ENCODE assay signal across 13 cellular contexts in the genomic region with DNA sequence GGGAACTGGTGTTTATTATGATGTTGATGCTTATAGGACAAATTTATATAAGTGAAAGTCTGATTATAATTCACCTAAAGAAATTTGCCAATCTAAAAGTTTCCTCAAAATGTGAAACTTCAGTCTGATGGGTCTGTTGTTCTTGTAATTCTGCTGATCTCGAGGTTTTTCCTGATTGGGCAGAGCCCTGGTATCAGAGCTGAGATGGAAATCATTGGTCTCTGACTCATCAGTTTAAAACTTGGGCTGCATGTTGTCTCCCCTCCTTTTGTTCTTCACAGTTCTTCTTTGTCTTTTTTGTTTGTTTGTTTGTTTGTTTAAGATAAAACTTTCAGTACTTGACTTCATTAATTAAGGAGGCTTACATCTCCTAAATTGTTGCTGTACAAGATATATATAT. TPM values are rescaled to one million over a fixed set of nuclear protein-coding genes. Genes with fewer than 3 reads are reported as not detected.
DNase-seq lines count a peak whose midpoint lies in the region; ATAC-seq and TF ChIP-seq lines count a peak whose summit lies in the region.
"Had no signal": no experiment of that assay in that cellular context is flagged by ENCODE, and none has a peak within 500 bp of the region (broad histone marks: within the 10 kb centered on the region; RNA-seq: fewer than 3 reads in every experiment).

No MANE protein-coding gene starts in this region.

- no peak overlapping the region for H3K23ac ChIP-seq in H9 (ENCODE audit: insufficient read length, low read depth, low read length)

- H3K4me1 Mint-ChIP-seq in H9, result peaks cover 36 to 37% of the 10 kb centered on the region in 2 experiments
- H3K4me1 Mint-ChIP-seq in WTC11, result peaks cover 37% of the 10 kb centered on the region

- DNase-seq in AG08395 (ENCODE audit: low spot score) (peak; percentile 71), H9 (no peak), WTC11 (ENCODE audit: low spot score) (no peak), fibroblast of villous mesenchyme (ENCODE audit: low read depth) (peak; percentile 38), WERI-Rb-1 (no peak), hepatocyte (ENCODE audit: low spot score) (no peak), SKM-1 (lab: John Stamatoyannopoulos, UW; ENCODE audit: unreplicated experiment) (no peak)
- DNase-seq in activated CD4-positive, CD25-positive, alpha-beta regulatory T cell (lab: John Stamatoyannopoulos, UW), result no peak
- DNase-seq: heart right ventricle had no signal

- H3K79me2 ChIP-seq in H9 (ENCODE audit: insufficient read depth, low read length) (peaks cover 9% of the 10 kb centered on the region; the same call in 1 of the 2 replicates), hepatocyte (peaks cover 96% of the 10 kb centered on the region)

- H3K14ac ChIP-seq in H9 (ENCODE audit: insufficient read depth, low read length), result no peak overlapping the region

- peaks cover 0 to 4% (median 0%) of the 10 kb centered on the region in 3 experiments; a peak in 1 of 7 replicates for H3K36me3 Mint-ChIP-seq in H9 (ENCODE audit: insufficient read depth in 1 of 3, low read depth in 3 of 3)
- no peaks in the 10 kb centered on the region for H3K36me3 Mint-ChIP-seq in WTC11
- H3K36me3 Mint-ChIP-seq: CD4-positive, CD25-positive, alpha-beta regulatory T cell had no signal

- no peak overlapping the region for H3K18ac ChIP-seq in H9 (ENCODE audit: insufficient read length, low read depth, low read length)

- H4K91ac ChIP-seq in H9 (ENCODE audit: insufficient read length, low read depth, low read length), result no peak overlapping the region

- H3K27me3 Mint-ChIP-seq in H9 (ENCODE audit: low read depth) (no peaks in the 10 kb centered on the region), WTC11 (ENCODE audit: low read depth) (no peaks in the 10 kb centered on the region)

- no peak overlapping the region for H3T11ph ChIP-seq in H9 (ENCODE audit: low read length)

- no peaks in the 10 kb centered on the region for H3K23me2 ChIP-seq in H9 (ENCODE audit: insufficient read length, low read depth, low read length, poor library complexity, severe bottlenecking)

- H3K9me3 ChIP-seq in H9 (ENCODE audit: control insufficient read depth, low read depth, low read length), result no peaks in the 10 kb centered on the region
- no peaks in the 10 kb centered on the region for H3K9me3 ChIP-seq in WERI-Rb-1 (ENCODE audit: severe bottlenecking)
- H3K9me3 ChIP-seq in hepatocyte (ENCODE audit: low read depth), result no peaks in the 10 kb centered on the region
- H3K9me3 ChIP-seq: right atrium auricular region had no signal

- H2BK120ac ChIP-seq in H9 (ENCODE audit: low read depth, low read length, poor library complexity, severe bottlenecking), result no peak overlapping the region

- H2BK15ac ChIP-seq in H9 (ENCODE audit: low read depth, low read length), result no peak overlapping the region

- H4K20me1 ChIP-seq in H9 (ENCODE audit: control insufficient read depth, insufficient read depth, insufficient read length), result no peaks in the 10 kb centered on the region
- peaks cover 61% of the 10 kb centered on the region for H4K20me1 ChIP-seq in hepatocyte (ENCODE audit: insufficient read depth, poor library complexity, severe bottlenecking)

- H3K4me3 ChIP-seq in fibroblast of villous mesenchyme (ENCODE audit: low read depth, low read length), result no peak overlapping the region
- H3K4me3 ChIP-seq in WERI-Rb-1 (ENCODE audit: low read depth, low read length), result no peak overlapping the region
- no peak overlapping the region for H3K4me3 ChIP-seq in hepatocyte
- H3K4me3 ChIP-seq: heart right ventricle, right atrium auricular region, tibial nerve had no signal

- no peak overlapping the region for H3K9ac ChIP-seq in H9 (ENCODE audit: extremely low read depth, insufficient read length, low read length)

- H3K4me2 ChIP-seq in H9 (ENCODE audit: insufficient read depth, insufficient read length, low read length) (no peak overlapping the region), hepatocyte (no peak overlapping the region)

- peak; percentile 62 for ATAC-seq in WTC11

- POLR2A ChIA-PET in WTC11 (lab: Charles Lee), result no interaction called here

- no peak for TF ChIP-seq CTCF in H9 (conservative IDR thresholded peaks at IDR 0.05)
- TF ChIP-seq CTCF in WTC11 (IDR thresholded peaks at IDR 0.05), result no peak
- TF ChIP-seq CTCF in fibroblast of villous mesenchyme (IDR thresholded peaks at IDR 0.05; ENCODE audit: insufficient read depth, low read depth, low read length), result no peak
- no peak for TF ChIP-seq CTCF in WERI-Rb-1 (IDR thresholded peaks at IDR 0.05; ENCODE audit: low read depth, low read length)
- TF ChIP-seq CTCF in hepatocyte (IDR thresholded peaks at IDR 0.05; ENCODE audit: poor library complexity), result no peak

- WGBS in H9 (ENCODE audit: extremely low coverage, insufficient read length, low lambda C conversion rate), result no CpG with 5 or more reads among the region's 1 CpG
- WGBS in hepatocyte (ENCODE audit: low lambda C conversion rate, missing lambda C conversion rate), result 52% methylated on average over 1 of the region's 1 CpG

- H2AFZ ChIP-seq in H9 (ENCODE audit: low read length) (no peak overlapping the region), hepatocyte (no peak overlapping the region)

- H3K9me3 Mint-ChIP-seq in H9 (no peaks in the 10 kb centered on the region), WTC11 (peaks cover 6% of the 10 kb centered on the region)
- H3K9me3 Mint-ChIP-seq: activated T-helper 1 cell treated with anti-CD3 and anti-CD28 coated beads, Interleukin-12 subunit alpha, Interleukin-12 subunit beta, Interleukin-2, Interleukin-4 antibody, amounts not matched to agents 30 ng/mL and 10 ng/mL and 1 ng/mL, durations not matched to agents 14 hours and 24 hours and 36 hours; CD4-positive, CD25-positive, alpha-beta regulatory T cell had no signal

- H3K56ac ChIP-seq in H9 (ENCODE audit: insufficient read length, low read depth, low read length), result no peak overlapping the region

- no peaks in the 10 kb centered on the region; the same call in 1 of the 2 replicates for H3K4me1 ChIP-seq in H9 (ENCODE audit: insufficient read depth, low read length)
- H3K4me1 ChIP-seq in hepatocyte (ENCODE audit: insufficient read depth), result peaks cover 17% of the 10 kb centered on the region

- H3K4me3 Mint-ChIP-seq in H9 (no peak overlapping the region), WTC11 (no peak overlapping the region)
- H3K4me3 Mint-ChIP-seq: activated T-helper 1 cell treated with anti-CD3 and anti-CD28 coated beads, Interleukin-12 subunit alpha, Interleukin-12 subunit beta, Interleukin-2, Interleukin-4 antibody, amounts not matched to agents 30 ng/mL and 10 ng/mL and 1 ng/mL, durations not matched to agents 14 hours and 24 hours and 36 hours had no signal

- no peak overlapping the region for H4K5ac ChIP-seq in H9 (ENCODE audit: insufficient read length, low read depth, low read length)

- H3K27ac Mint-ChIP-seq in H9 (peak overlapping the region in 2 of 3 experiments; percentile 12 to 79; a peak in 2 of 7 replicates), WTC11 (no peak overlapping the region)

- no peaks in the 10 kb centered on the region for H3K27me3 ChIP-seq in H9 (ENCODE audit: insufficient read depth, low read length)
- H3K27me3 ChIP-seq in WERI-Rb-1 (ENCODE audit: insufficient read depth, low read depth, severe bottlenecking), result no peaks in the 10 kb centered on the region
- no peaks in the 10 kb centered on the region for H3K27me3 ChIP-seq in hepatocyte
- H3K27me3 ChIP-seq: heart right ventricle, right atrium auricular region, tibial nerve had no signal

- H3K4ac ChIP-seq in H9 (ENCODE audit: low read depth, low read length), result no peak overlapping the region

- H4K8ac ChIP-seq in H9 (replicated peaks; ENCODE audit: insufficient read length, low read depth, low read length), result no peak overlapping the region

- H2AK5ac ChIP-seq in H9 (ENCODE audit: insufficient read length, low read length), result no peak overlapping the region

- peaks cover 8% of the 10 kb centered on the region for H3K79me1 ChIP-seq in H9 (ENCODE audit: insufficient read depth, low read depth, low read length, poor library complexity, severe bottlenecking)

- H2BK5ac ChIP-seq in H9 (ENCODE audit: insufficient read length, low read length), result no peak overlapping the region

- H2BK12ac ChIP-seq in H9 (ENCODE audit: insufficient read length, low read depth, low read length), result no peak overlapping the region

- no peaks in the 10 kb centered on the region for H3K9me2 ChIP-seq in hepatocyte (replicated peaks; ENCODE audit: insufficient read depth)

- H3K36me3 ChIP-seq in WERI-Rb-1 (no peaks in the 10 kb centered on the region; the same call in 1 of the 2 replicates), hepatocyte (replicated peaks; ENCODE audit: insufficient read depth, low read depth) (no peaks in the 10 kb centered on the region)
- H3K36me3 ChIP-seq: heart right ventricle, right atrium auricular region, tibial nerve had no signal

- H3K27ac ChIP-seq in H9 (ENCODE audit: insufficient read length, low read depth, low read length) (no peak overlapping the region), WERI-Rb-1 (no peak overlapping the region), hepatocyte (no peak overlapping the region)
- H3K27ac ChIP-seq: right atrium auricular region had no signal

- no peak overlapping the region for H2BK20ac ChIP-seq in H9 (ENCODE audit: low read depth, low read length, poor library complexity, severe bottlenecking)

- CTCF ChIA-PET in WTC11 (lab: Charles Lee), result interaction anchor here (2.2 kb wide), 1 partner anchor 13 kb away, joined by 16 read pairs; no protein-coding TSS in a partner anchor

RNA-seq across cellular contexts. Expression of gene SMAP1, which starts 5.9 kb away (rescaled TPM):
- total RNA-seq in H9 (2021) (29.3 TPM in 2 replicates), WTC11 (2021) (27.6 to 29.0 TPM (median 28.3 TPM) in 3 replicates), fibroblast of villous mesenchyme (20.0 and 20.3 TPM in 2 replicates), hepatocyte (42.4 and 43.1 TPM in 2 replicates)
- polyA plus RNA-seq in hepatocyte, result 28.2 TPM in 2 replicates

Comparison
In these comparisons a context has a peak if more than half of its experiments do, and no peak if none do; other contexts are left out.
1. DNase-seq: peak in AG08395 (single experiment) and fibroblast of villous mesenchyme (single experiment); none in H9 (single experiment), WTC11 (single experiment), WERI-Rb-1 (single experiment), activated CD4-positive, CD25-positive, alpha-beta regulatory T cell (0 of 4), hepatocyte (single experiment) and SKM-1 (single experiment).